29 cellular contexts compared by ENCODE assay signal in the genomic region with DNA sequence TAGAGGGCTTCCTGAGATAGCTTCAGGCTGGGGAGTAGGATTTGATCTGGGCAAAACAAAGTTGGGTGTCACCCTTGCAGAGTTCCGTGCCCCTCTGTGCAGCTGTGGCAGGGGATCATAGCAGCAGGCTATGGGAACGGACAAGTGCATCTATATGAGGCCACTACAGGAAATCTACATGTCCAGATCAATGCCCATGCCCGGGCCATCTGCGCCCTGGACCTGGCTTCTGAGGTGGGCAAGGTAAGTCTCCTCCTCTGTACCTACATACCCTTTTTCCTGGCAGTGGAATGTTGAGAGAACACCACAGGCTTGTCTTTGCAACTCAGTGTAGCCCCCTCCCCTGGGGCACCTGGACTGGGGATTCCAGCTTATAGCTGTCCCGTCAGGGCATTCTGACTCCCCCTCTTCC. TPM values are rescaled to one million over a fixed set of nuclear protein-coding genes. Genes with fewer than 3 reads are reported as not detected.
DNase-seq lines count a peak whose midpoint lies in the region; ATAC-seq and TF ChIP-seq lines count a peak whose summit lies in the region.
"Had no signal": no experiment of that assay in that cellular context is flagged by ENCODE, and none has a peak within 500 bp of the region (broad histone marks: within the 10 kb centered on the region; RNA-seq: fewer than 3 reads in every experiment).

No MANE protein-coding gene starts in this region.

- ATAC-seq in HG03280 (IDR thresholded peaks at IDR 0.05; ENCODE audit: unreplicated experiment) (no peak), GM18517 (IDR thresholded peaks at IDR 0.05; ENCODE audit: unreplicated experiment) (no peak)
- ATAC-seq: activated CD4-positive, alpha-beta T cell treated with anti-CD3 and anti-CD28 coated beads for 36 hours; activated naive CD4-positive, alpha-beta T cell treated with anti-CD3 and anti-CD28 coated beads, Interleukin-2, amount 50 U/mL, for 72 hours; left cardiac atrium; natural killer cell treated with Interleukin-12 subunit alpha and Interleukin-12 subunit beta and Interleukin-15 and Interleukin-18, amount 100 ng/mL, for 72 hours; stimulated activated naive CD8-positive, alpha-beta T cell treated with anti-CD3 and anti-CD28 coated beads, Interleukin-15, amount 100 ng/mL, for 72 hours had no signal

- TF ChIP-seq CTCF in endothelial cell (IDR thresholded peaks at IDR 0.05; ENCODE audit: unreplicated experiment): no peak
- TF ChIP-seq CTCF in osteoblast (IDR thresholded peaks at IDR 0.05; ENCODE audit: extremely low read depth, low read depth, low read length): no peak

- no peaks in the 10 kb centered on the region for H3K9me2 ChIP-seq in GM23248 (ENCODE audit: insufficient read depth)

- no peak overlapping the region for H2AFZ ChIP-seq in GM23248
- H2AFZ ChIP-seq in osteoblast (ENCODE audit: low read length): no peak overlapping the region
- H2AFZ ChIP-seq: parathyroid adenoma had no signal

- peaks cover 26% of the 10 kb centered on the region for H3F3A ChIP-seq in GM23248 (ENCODE audit: insufficient read depth)

- H3K9ac ChIP-seq in GM23248: no peak overlapping the region
- no peak overlapping the region for H3K9ac ChIP-seq in HUES48 (ENCODE audit: low read depth, low read length)
- H3K9ac ChIP-seq: BLaER1 treated with 17β-estradiol and CSF1 and Interleukin-3, amounts not matched to agents 10 nM and 100 nM; parathyroid adenoma had no signal

- H3K9me3 ChIP-seq in GM23248 (ENCODE audit: low read depth): no peaks in the 10 kb centered on the region
- H3K9me3 ChIP-seq in HUES48 (ENCODE audit: control insufficient read depth, insufficient read depth, low read length): no peaks in the 10 kb centered on the region
- H3K9me3 ChIP-seq in osteoblast (ENCODE audit: low read depth, low read length): no peaks in the 10 kb centered on the region
- H3K9me3 ChIP-seq: BLaER1 treated with 17β-estradiol and CSF1 and Interleukin-3, amounts not matched to agents 10 nM and 100 nM; esophagus muscularis mucosa; SJSA1; thoracic aorta had no signal

- H3K27me3 ChIP-seq in GM23248 (replicated peaks; ENCODE audit: insufficient read depth) (no peaks in the 10 kb centered on the region), HUES48 (ENCODE audit: control insufficient read depth, insufficient read depth, low read length) (peaks cover 7% of the 10 kb centered on the region; the same call in 1 of the 2 replicates), osteoblast (ENCODE audit: insufficient read depth, low read length) (no peaks in the 10 kb centered on the region)
- H3K27me3 ChIP-seq: esophagus muscularis mucosa, SJSA1 had no signal

- peaks cover 13% of the 10 kb centered on the region for H3K4me1 Mint-ChIP-seq in endothelial cell (ENCODE audit: unreplicated experiment)

- peak overlapping the region; percentile 39 for H3K27ac Mint-ChIP-seq in endothelial cell (ENCODE audit: unreplicated experiment)
- H3K27ac Mint-ChIP-seq: activated CD4-positive, alpha-beta T cell treated with anti-CD3 and anti-CD28 coated beads for 36 hours; activated naive CD4-positive, alpha-beta T cell treated with anti-CD3 and anti-CD28 coated beads, Interleukin-2, amount 50 U/mL, for 72 hours; dendritic cell treated with granulocyte-macrophage colony-stimulating factor and Interleukin-4, amounts not matched to agents 40 ng/mL and 50 ng/mL, for 4 days; natural killer cell treated with Interleukin-12 subunit alpha and Interleukin-12 subunit beta and Interleukin-15 and Interleukin-18, amount 100 ng/mL, for 72 hours had no signal

- peaks cover 47% of the 10 kb centered on the region for H3K36me3 Mint-ChIP-seq in endothelial cell (ENCODE audit: low read depth, unreplicated experiment)
- H3K36me3 Mint-ChIP-seq: natural killer cell treated with Interleukin-12 subunit alpha and Interleukin-12 subunit beta and Interleukin-15 and Interleukin-18, amount 100 ng/mL, for 72 hours had no signal

- no peaks in the 10 kb centered on the region for H4K20me1 ChIP-seq in GM23248 (ENCODE audit: insufficient read depth)
- H4K20me1 ChIP-seq in osteoblast (ENCODE audit: insufficient read depth, low read length): peaks cover 3% of the 10 kb centered on the region

- H3K79me2 ChIP-seq in GM23248 (ENCODE audit: insufficient read depth) (no peaks in the 10 kb centered on the region), osteoblast (ENCODE audit: insufficient read depth, low read length) (no peaks in the 10 kb centered on the region)
- H3K79me2 ChIP-seq: parathyroid adenoma had no signal

- WGBS in GM23248 (ENCODE audit: low coverage in 1 of 2, low lambda C conversion rate in 2 of 2, missing lambda C conversion rate in 2 of 2), 2 experiments: 73 to 76% methylated on average over 5 of the region's 5 CpGs

- in situ Hi-C loops in GM23248 (cut with MboI): no loop called here

- H3K36me3 ChIP-seq in GM23248 (ENCODE audit: low read depth): peaks cover 3% of the 10 kb centered on the region; the same call in 1 of the 2 replicates
- H3K36me3 ChIP-seq in HUES48 (ENCODE audit: control insufficient read depth, insufficient read depth, low read length): peaks cover 55% of the 10 kb centered on the region
- peaks cover 33% of the 10 kb centered on the region for H3K36me3 ChIP-seq in osteoblast (ENCODE audit: insufficient read depth, low read length)

- peaks cover 14% of the 10 kb centered on the region for H3K27me3 Mint-ChIP-seq in endothelial cell (ENCODE audit: unreplicated experiment)
- H3K27me3 Mint-ChIP-seq: activated CD4-positive, alpha-beta T cell treated with anti-CD3 and anti-CD28 coated beads for 36 hours; natural killer cell treated with Interleukin-12 subunit alpha and Interleukin-12 subunit beta and Interleukin-15 and Interleukin-18, amount 100 ng/mL, for 72 hours; stimulated activated naive CD8-positive, alpha-beta T cell treated with anti-CD3 and anti-CD28 coated beads, Interleukin-15, amount 100 ng/mL, for 72 hours had no signal

- DNase-seq in GM23248 (no peak), endothelial cell (ENCODE audit: low spot score) (no peak), osteoblast (ENCODE audit: insufficient read length, low spot score, missing footprints) (peak; percentile 35), anterior cingulate cortex (lab: John Stamatoyannopoulos, UW) (no peak)
- DNase-seq: activated CD4-positive, alpha-beta T cell treated with anti-CD3 and anti-CD28 coated beads for 36 hours; activated CD8-positive, alpha-beta memory T cell treated with anti-CD3 and anti-CD28 coated beads for 24 hours; activated T-cell treated with anti-CD3 and anti-CD28 coated beads for 4 hours; central memory CD4-positive, alpha-beta T cell; hippocampal formation; Kasumi-1; left cardiac atrium; NCI-H146; NCI-H2107; NCI-H82; stimulated activated CD8-positive, alpha-beta memory T cell treated with anti-CD3 and anti-CD28 coated beads, Interleukin-4, amount 100 ng/mL, for 48 hours; stimulated activated naive CD8-positive, alpha-beta T cell treated with anti-CD3 and anti-CD28 coated beads, Interleukin-15, amount 100 ng/mL, for 72 hours; T-helper 9 cell had no signal

- H3K4me2 ChIP-seq in GM23248 (ENCODE audit: unreplicated experiment) (no peak overlapping the region), osteoblast (ENCODE audit: insufficient read depth, low read length) (no peak overlapping the region)
- H3K4me2 ChIP-seq: BLaER1 treated with 17β-estradiol and CSF1 and Interleukin-3, amounts not matched to agents 10 nM and 100 nM had no signal

- H3K4me1 ChIP-seq in GM23248 (ENCODE audit: insufficient read depth) (0 out of 2 replicates have a peak, but pooled peaks cover 6% of the 10 kb centered on the region), HUES48 (ENCODE audit: control insufficient read depth, insufficient read depth, low read length) (no peaks in the 10 kb centered on the region), osteoblast (ENCODE audit: insufficient read depth, low read length) (peaks cover 10% of the 10 kb centered on the region)
- H3K4me1 ChIP-seq: parathyroid adenoma had no signal

- peak overlapping the region; percentile 59 for H3K4me3 Mint-ChIP-seq in endothelial cell (ENCODE audit: unreplicated experiment)
- H3K4me3 Mint-ChIP-seq: activated CD4-positive, alpha-beta T cell treated with anti-CD3 and anti-CD28 coated beads for 36 hours; dendritic cell treated with granulocyte-macrophage colony-stimulating factor and Interleukin-4, amounts not matched to agents 40 ng/mL and 50 ng/mL, for 4 days; natural killer cell treated with Interleukin-12 subunit alpha and Interleukin-12 subunit beta and Interleukin-15 and Interleukin-18, amount 100 ng/mL, for 72 hours; stimulated activated naive CD8-positive, alpha-beta T cell treated with anti-CD3 and anti-CD28 coated beads, Interleukin-15, amount 100 ng/mL, for 72 hours had no signal

- no peaks in the 10 kb centered on the region for H3K9me3 Mint-ChIP-seq in endothelial cell (ENCODE audit: unreplicated experiment)
- H3K9me3 Mint-ChIP-seq: activated naive CD4-positive, alpha-beta T cell treated with anti-CD3 and anti-CD28 coated beads, Interleukin-2, amount 50 U/mL, for 72 hours; dendritic cell treated with granulocyte-macrophage colony-stimulating factor and Interleukin-4, amounts not matched to agents 40 ng/mL and 50 ng/mL, for 4 days; natural killer cell treated with Interleukin-12 subunit alpha and Interleukin-12 subunit beta and Interleukin-15 and Interleukin-18, amount 100 ng/mL, for 72 hours; stimulated activated naive CD8-positive, alpha-beta T cell treated with anti-CD3 and anti-CD28 coated beads, Interleukin-15, amount 100 ng/mL, for 72 hours had no signal

- no peak overlapping the region for H3K4me3 ChIP-seq in GM23248
- H3K4me3 ChIP-seq in HUES48 (ENCODE audit: low read depth, low read length): no peak overlapping the region
- H3K4me3 ChIP-seq in osteoblast (ENCODE audit: insufficient read depth, low read length): no peak overlapping the region
- H3K4me3 ChIP-seq: BLaER1 treated with 17β-estradiol and CSF1 and Interleukin-3, amounts not matched to agents 10 nM and 100 nM; esophagus muscularis mucosa; lung; SJSA1; thoracic aorta had no signal

- H3K27ac ChIP-seq in GM23248 (peak overlapping the region; percentile 45; the same call in 1 of the 2 replicates), HUES48 (ENCODE audit: low read depth, low read length) (peak overlapping the region; percentile 8), osteoblast (ENCODE audit: low read depth, low read length) (no peak overlapping the region)
- H3K27ac ChIP-seq: BLaER1 treated with 17β-estradiol and CSF1 and Interleukin-3, amounts not matched to agents 10 nM and 100 nM; esophagus muscularis mucosa; parathyroid adenoma; SJSA1; thoracic aorta had no signal

RNA-seq across cellular contexts. Expression of a gene that starts 3.5 kb away (rescaled TPM):
- total RNA-seq in GM23248 (2014; rRNA removed; shearing (Covaris generic)): 33.4 and 45.0 TPM in 2 replicates
- polyA plus RNA-seq in GM23248 (2016; fragmentation: Nextera tagmentation; extraction: Ambion mirVana): 50.8 and 53.3 TPM in 2 replicates
- total RNA-seq in endothelial cell (ENCODE audit: unreplicated experiment) (34.1 TPM), osteoblast (21.2 and 23.9 TPM in 2 replicates)

RNA-seq across cellular contexts. Expression of a gene that starts 3.6 kb away (rescaled TPM):
- total RNA-seq in GM23248 (2014; rRNA removed; shearing (Covaris generic)): 1.6 and 3.5 TPM in 2 replicates
- polyA plus RNA-seq in GM23248 (2016; fragmentation: Nextera tagmentation; extraction: Ambion mirVana): 6.0 TPM in 2 replicates
- total RNA-seq in endothelial cell (ENCODE audit: unreplicated experiment) (5.0 TPM), osteoblast (0.72 and 1.5 TPM in 2 replicates)

RNA-seq across cellular contexts. Expression of a gene that starts 16.7 kb away (rescaled TPM):
- total RNA-seq in GM23248 (2014; rRNA removed; shearing (Covaris generic)): 13.5 and 17.5 TPM in 2 replicates
- polyA plus RNA-seq in GM23248 (2016; fragmentation: Nextera tagmentation; extraction: Ambion mirVana): 13.0 and 14.5 TPM in 2 replicates
- total RNA-seq in endothelial cell (ENCODE audit: unreplicated experiment) (65.4 TPM), osteoblast (14.1 and 16.2 TPM in 2 replicates)

RNA-seq across cellular contexts. Expression of a gene that starts 29.9 kb away (rescaled TPM):
- 10.9 and 32.5 TPM in 2 replicates for total RNA-seq in GM23248 (2014; rRNA removed; shearing (Covaris generic))
- polyA plus RNA-seq in GM23248 (2016; fragmentation: Nextera tagmentation; extraction: Ambion mirVana): 3.8 and 4.9 TPM in 2 replicates
- 22.1 TPM for total RNA-seq in endothelial cell (ENCODE audit: unreplicated experiment)
- total RNA-seq in osteoblast: 11.8 and 15.9 TPM in 2 replicates

RNA-seq across cellular contexts. Expression of a gene that starts 33.2 kb away (rescaled TPM):
- total RNA-seq in GM23248 (2014; rRNA removed; shearing (Covaris generic)): 37.9 and 58.7 TPM in 2 replicates
- polyA plus RNA-seq in GM23248 (2016; fragmentation: Nextera tagmentation; extraction: Ambion mirVana): 42.4 and 47.1 TPM in 2 replicates
- total RNA-seq in endothelial cell (ENCODE audit: unreplicated experiment) (76.8 TPM), osteoblast (35.5 and 35.7 TPM in 2 replicates)
